Comparison of ENCODE assay signal across 7 cellular contexts in the genomic region with DNA sequence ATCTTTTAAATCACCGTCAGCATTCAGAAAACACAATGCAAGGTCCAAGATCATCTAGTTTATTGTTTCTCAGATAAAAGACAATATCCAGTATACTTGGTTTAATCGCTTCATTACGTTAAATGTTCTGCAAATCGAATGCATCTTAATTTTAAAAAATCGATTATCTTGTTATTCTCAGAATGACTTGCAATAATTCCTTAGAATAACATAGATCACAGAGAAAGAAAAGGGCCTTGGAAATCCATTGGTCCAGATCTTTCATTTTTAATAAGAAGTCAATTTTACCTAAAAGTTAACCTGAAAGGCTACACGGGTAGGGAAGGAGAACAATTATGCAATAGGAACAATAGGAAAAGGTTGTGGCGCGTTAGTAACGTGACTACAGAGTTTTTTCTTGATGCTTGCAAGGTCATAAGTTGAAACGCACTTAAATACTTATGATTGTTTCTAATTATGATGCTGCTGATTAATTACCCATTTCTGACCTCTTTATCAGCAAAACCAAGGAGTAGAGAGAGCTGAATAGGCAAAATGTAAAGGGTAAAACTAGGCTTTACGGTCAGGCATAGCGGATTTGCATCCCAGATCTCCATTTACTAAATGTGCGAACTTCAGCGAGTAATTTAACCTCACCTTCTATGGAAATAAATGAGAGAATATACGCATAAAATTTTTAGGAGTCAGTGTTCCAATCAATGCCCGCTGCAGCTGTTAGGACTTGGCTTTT. TPM values are rescaled to one million over a fixed set of nuclear protein-coding genes. Genes with fewer than 3 reads are reported as not detected.
DNase-seq lines count a peak whose midpoint lies in the region; ATAC-seq and TF ChIP-seq lines count a peak whose summit lies in the region.

No MANE protein-coding gene starts in this region.

- DNase-seq in H9 (no peak), T-cell (no peak), foreskin fibroblast (no peak), LoVo (ENCODE audit: low spot score) (no peak)
- DNase-seq in activated CD4-positive, CD25-positive, alpha-beta regulatory T cell (lab: John Stamatoyannopoulos, UW): no peak

- H2BK120ac ChIP-seq in H9 (ENCODE audit: low read depth, low read length, poor library complexity, severe bottlenecking): no peak overlapping the region

- peak overlapping the region; percentile 32 for H3K18ac ChIP-seq in H9 (ENCODE audit: insufficient read length, low read depth, low read length)

- H2BK12ac ChIP-seq in H9 (ENCODE audit: insufficient read length, low read depth, low read length): no peak overlapping the region

- no peak overlapping the region for H3K23ac ChIP-seq in H9 (ENCODE audit: insufficient read length, low read depth, low read length)

- no peak overlapping the region for H2BK15ac ChIP-seq in H9 (ENCODE audit: low read depth, low read length)

- TF ChIP-seq CTCF in H9 (conservative IDR thresholded peaks at IDR 0.05): no peak
- no peak for TF ChIP-seq CTCF in foreskin fibroblast (IDR thresholded peaks at IDR 0.05; ENCODE audit: low read depth, low read length)

- peak overlapping the region; percentile 34 for H4K5ac ChIP-seq in H9 (ENCODE audit: insufficient read length, low read depth, low read length)

- H3K27me3 Mint-ChIP-seq in H9 (ENCODE audit: low read depth) (peaks cover under 1% of the 10 kb centered on the region; the same call in 1 of the 2 replicates), T-cell (no peaks in the 10 kb centered on the region)

- H3K4me3 ChIP-seq in foreskin fibroblast (ENCODE audit: low read depth in 1 of 2, low read length in 2 of 2) (peak overlapping the region; percentile 53 to 92), skeletal muscle tissue (ENCODE audit: low read length in 3 of 3) (peak overlapping the region; percentile 93 to 96 (median 94))

- no CpG with 5 or more reads among the region's 16 CpGs for WGBS in H9 (ENCODE audit: extremely low coverage, insufficient read length, low lambda C conversion rate)

- CTCF ChIA-PET in T-cell (lab: Charles Lee): interaction anchor here in 1 of 2 donors (0.6 kb wide), 1 partner anchor 30 kb away, joined by 3 read pairs; no protein-coding TSS in a partner anchor

- peak overlapping the region; percentile 90 for H3K4me2 ChIP-seq in H9 (ENCODE audit: insufficient read depth, insufficient read length, low read length)

- H3K9me3 ChIP-seq in H9 (ENCODE audit: control insufficient read depth, low read depth, low read length): no peaks in the 10 kb centered on the region
- no peaks in the 10 kb centered on the region for H3K9me3 ChIP-seq in skeletal muscle tissue (ENCODE audit: control insufficient read depth in 3 of 3, low read length in 3 of 3)

- peak overlapping the region; percentile 43 for H3K56ac ChIP-seq in H9 (ENCODE audit: insufficient read length, low read depth, low read length)

- no peaks in the 10 kb centered on the region for H4K20me1 ChIP-seq in H9 (ENCODE audit: control insufficient read depth, insufficient read depth, insufficient read length)

- H3K9me3 Mint-ChIP-seq in H9: no peaks in the 10 kb centered on the region
- H3K9me3 Mint-ChIP-seq in T-cell: no peaks in the 10 kb centered on the region

- H3K4me1 Mint-ChIP-seq in H9: peaks cover 15 to 23% of the 10 kb centered on the region in 2 experiments
- H3K4me1 Mint-ChIP-seq in T-cell: peaks cover 57 to 59% (median 59%) of the 10 kb centered on the region in 3 donors

- no peak overlapping the region for H4K91ac ChIP-seq in H9 (ENCODE audit: insufficient read length, low read depth, low read length)

- H3K4me1 ChIP-seq in H9 (ENCODE audit: insufficient read depth, low read length): no peaks in the 10 kb centered on the region
- peaks cover 12 to 21% (median 19%) of the 10 kb centered on the region in 3 donors for H3K4me1 ChIP-seq in skeletal muscle tissue (ENCODE audit: control insufficient read depth in 3 of 3, insufficient read depth in 3 of 3, low read length in 3 of 3)

- H3K36me3 ChIP-seq in skeletal muscle tissue (ENCODE audit: control insufficient read depth in 3 of 3, insufficient read depth in 3 of 3, low read length in 3 of 3): no peaks in the 10 kb centered on the region

- POLR2A ChIA-PET in T-cell (lab: Charles Lee): interaction anchor here in 1 of 2 donors (0.5 kb wide), 1 partner anchor 97 kb away, joined by 9 read pairs; no protein-coding TSS in a partner anchor

- peaks cover 7% of the 10 kb centered on the region for H3K23me2 ChIP-seq in H9 (ENCODE audit: insufficient read length, low read depth, low read length, poor library complexity, severe bottlenecking)

- no peak overlapping the region for H3T11ph ChIP-seq in H9 (ENCODE audit: low read length)

- H3K79me1 ChIP-seq in H9 (ENCODE audit: insufficient read depth, low read depth, low read length, poor library complexity, severe bottlenecking): no peaks in the 10 kb centered on the region

- peak overlapping the region; percentile 42 for H3K27ac ChIP-seq in H9 (ENCODE audit: insufficient read length, low read depth, low read length)
- H3K27ac ChIP-seq in skeletal muscle tissue (ENCODE audit: low read depth, low read length): peak overlapping the region; percentile 73

- peak overlapping the region; percentile 39; the same call in 1 of the 2 replicates for H3K14ac ChIP-seq in H9 (ENCODE audit: insufficient read depth, low read length)

- H2AFZ ChIP-seq in H9 (ENCODE audit: low read length): no peak overlapping the region

- no peak overlapping the region for H3K4ac ChIP-seq in H9 (ENCODE audit: low read depth, low read length)

- H3K36me3 Mint-ChIP-seq in H9 (ENCODE audit: insufficient read depth in 1 of 3, low read depth in 3 of 3): no peaks in the 10 kb centered on the region
- H3K36me3 Mint-ChIP-seq in T-cell: no peaks in the 10 kb centered on the region

- H4K8ac ChIP-seq in H9 (replicated peaks; ENCODE audit: insufficient read length, low read depth, low read length): no peak overlapping the region

- H2BK5ac ChIP-seq in H9 (ENCODE audit: insufficient read length, low read length): no peak overlapping the region

- H3K9ac ChIP-seq in H9 (ENCODE audit: extremely low read depth, insufficient read length, low read length) (peak overlapping the region; percentile 92), skeletal muscle tissue (ENCODE audit: low read depth in 1 of 3, low read length in 3 of 3) (peak overlapping the region; percentile 66 to 86 (median 80))

- H2BK20ac ChIP-seq in H9 (ENCODE audit: low read depth, low read length, poor library complexity, severe bottlenecking): no peak overlapping the region

- peak overlapping the region; percentile 75 to 95 (median 93); a peak in 6 of 7 replicates for H3K27ac Mint-ChIP-seq in H9
- peak overlapping the region; percentile 92 to 98 for H3K27ac Mint-ChIP-seq in T-cell

- ATAC-seq in T-cell (replicated peaks in 1 of 4) (no peak), GM19463 (IDR thresholded peaks at IDR 0.05; ENCODE audit: unreplicated experiment) (no peak)

- H2AK5ac ChIP-seq in H9 (ENCODE audit: insufficient read length, low read length): no peak overlapping the region

- no peaks in the 10 kb centered on the region for H3K27me3 ChIP-seq in H9 (ENCODE audit: insufficient read depth, low read length)
- no peaks in the 10 kb centered on the region for H3K27me3 ChIP-seq in skeletal muscle tissue (ENCODE audit: control insufficient read depth in 3 of 3, insufficient read depth in 3 of 3, low read length in 3 of 3)

- H3K4me3 Mint-ChIP-seq in H9 (peak overlapping the region; percentile 96 to 99), T-cell (peak overlapping the region; percentile 94 to 99 (median 96))

- H3K79me2 ChIP-seq in H9 (ENCODE audit: insufficient read depth, low read length): no peaks in the 10 kb centered on the region

RNA-seq across cellular contexts. Expression of a gene that starts 0.8 kb away (rescaled TPM):
- total RNA-seq in H9 (2021) (7.0 and 8.8 TPM in 2 replicates), T-cell (10 to 100 TPM in 3 of 5 donors, 1 to 10 TPM in 2; 7.5 to 17.0 (median 12.9) TPM), skeletal muscle tissue (13.6 TPM)

RNA-seq across cellular contexts. Expression of a gene that starts 4.9 kb away (rescaled TPM):
- 249 and 250 TPM in 2 replicates for total RNA-seq in H9 (2021)
- total RNA-seq in T-cell: 100 to 1,000 TPM; 204 to 240 (median 238) TPM
- total RNA-seq in skeletal muscle tissue: 207 TPM
